8 cellular contexts compared by ENCODE assay signal in the genomic region with DNA sequence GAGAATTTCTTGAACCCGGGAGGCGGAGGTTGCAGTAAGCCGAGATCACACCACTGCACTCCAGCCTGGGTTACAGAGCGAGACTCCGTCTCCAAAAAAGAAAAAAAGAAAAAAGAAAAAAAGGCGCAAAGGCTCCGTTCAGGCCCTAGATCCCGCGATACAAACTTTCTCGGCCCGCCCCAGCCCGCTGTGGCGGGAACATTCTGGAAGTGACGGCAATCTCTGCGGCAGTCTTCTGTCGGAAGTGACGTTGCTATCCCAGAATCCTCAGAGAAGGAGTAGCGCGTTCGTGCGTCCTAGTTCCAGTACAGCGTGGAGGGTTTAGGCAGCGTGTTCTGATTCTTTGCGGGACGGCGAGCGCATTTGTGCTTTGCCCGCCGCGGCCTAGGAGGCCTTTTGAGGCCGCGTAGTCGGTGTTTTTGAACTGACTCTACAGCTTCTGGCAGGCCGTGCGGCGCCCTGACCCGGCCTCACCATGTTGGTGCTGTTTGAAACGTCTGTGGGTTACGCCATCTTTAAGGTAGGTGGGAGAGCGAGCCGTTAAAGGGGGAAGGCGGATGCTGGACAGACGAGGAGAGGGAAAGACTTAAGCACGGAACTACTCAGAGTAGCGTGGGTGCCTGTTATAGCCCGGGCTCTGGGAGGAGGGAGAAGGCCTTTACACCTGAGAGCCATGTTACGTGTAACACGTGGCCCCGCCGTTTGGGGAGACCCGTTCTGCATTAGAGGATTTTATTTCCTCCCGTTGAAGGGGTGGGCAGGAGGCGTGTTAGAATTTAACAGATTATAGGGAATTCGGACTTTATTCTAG. TPM values are rescaled to one million over a fixed set of nuclear protein-coding genes. Genes with fewer than 3 reads are reported as not detected.
A peak's percentile ranks its signal among the peaks of the same experiment; 100 is the strongest.
DNase-seq lines count a peak whose midpoint lies in the region; ATAC-seq, FAIRE-seq and TF ChIP-seq lines count a peak whose summit lies in the region.

NOP58 (plus strand) TSS at position 297 of the 811 bp plus-strand sequence; CDS start at position 476, 179 bp downstream.

- H3K27me3 ChIP-seq in WERI-Rb-1 (ENCODE audit: insufficient read depth, low read depth, severe bottlenecking): no peaks in the 10 kb centered on the region
- no peaks in the 10 kb centered on the region for H3K27me3 ChIP-seq in mammary epithelial cell (ENCODE audit: insufficient read depth, low read length)
- no peaks in the 10 kb centered on the region for H3K27me3 ChIP-seq in small intestine (ENCODE audit: control insufficient read depth in 2 of 2, insufficient read depth in 2 of 2, low read length in 2 of 2)

- H2AFZ ChIP-seq in mammary epithelial cell (ENCODE audit: low read depth, low read length): peak within 1 kb of the TSS; percentile 67

- TF ChIP-seq CTCF in WERI-Rb-1 (IDR thresholded peaks at IDR 0.05; ENCODE audit: low read depth, low read length): no peak
- TF ChIP-seq CTCF in mammary epithelial cell (conservative IDR thresholded peaks at IDR 0.05 in 1 of 2, IDR thresholded peaks at IDR 0.05 in 1 of 2; ENCODE audit: extremely low read depth in 1 of 2, insufficient read depth in 1 of 2, low read depth in 1 of 2, low read length in 2 of 2): no peak

- H3K4me3 ChIP-seq in WERI-Rb-1 (ENCODE audit: low read depth, low read length) (peak within 1 kb of the TSS; percentile 100), mammary epithelial cell (replicated peaks in 1 of 3; ENCODE audit: insufficient read depth in 1 of 3, low read depth in 2 of 3, low read length in 3 of 3) (peak within 1 kb of the TSS; percentile 61 to 87 (median 84)), small intestine (ENCODE audit: low read depth in 1 of 2, low read length in 2 of 2) (peak within 1 kb of the TSS; percentile 81 to 84)

- ATAC-seq in GM18873 (IDR thresholded peaks at IDR 0.05; ENCODE audit: low FRiP score, unreplicated experiment) (peak; percentile 85), HG03139 (IDR thresholded peaks at IDR 0.05; ENCODE audit: unreplicated experiment) (peak; percentile 88)

- peaks cover 8% of the 10 kb centered on the region for H3K4me1 ChIP-seq in mammary epithelial cell (ENCODE audit: insufficient read depth, low read length)
- peaks cover 0 to 2% of the 10 kb centered on the region in 2 donors for H3K4me1 ChIP-seq in small intestine (ENCODE audit: control insufficient read depth in 2 of 2, insufficient read depth in 1 of 2, low read depth in 1 of 2, low read length in 1 of 2)

- peaks cover 54% of the 10 kb centered on the region for H3K79me2 ChIP-seq in mammary epithelial cell (ENCODE audit: insufficient read depth, low read length)

- peak within 1 kb of the TSS; percentile 86 for H3K4me2 ChIP-seq in mammary epithelial cell (ENCODE audit: insufficient read depth, low read depth, low read length)

- H3K9me3 ChIP-seq in WERI-Rb-1 (ENCODE audit: severe bottlenecking) (no peaks in the 10 kb centered on the region), mammary epithelial cell (replicated peaks; ENCODE audit: insufficient read depth, low read length) (no peaks in the 10 kb centered on the region), small intestine (ENCODE audit: control insufficient read depth, low read depth) (no peaks in the 10 kb centered on the region)

- peaks cover 21% of the 10 kb centered on the region for H3K36me3 ChIP-seq in WERI-Rb-1
- H3K36me3 ChIP-seq in mammary epithelial cell (ENCODE audit: insufficient read depth, low read length): no peaks in the 10 kb centered on the region
- no peaks in the 10 kb centered on the region for H3K36me3 ChIP-seq in small intestine (ENCODE audit: control insufficient read depth in 2 of 2, insufficient read depth in 2 of 2, low read length in 2 of 2)

- intact Hi-C loops in mammary epithelial cell (cut with micrococcal nuclease): loop anchor here (1.0 to 2.0 kb wide), 3 partner anchors 11 to 29 kb away; no protein-coding TSS in a partner anchor

- WGBS in mammary epithelial cell (ENCODE audit: low coverage, missing lambda C conversion rate): 0% methylated on average over 33 of the region's 54 CpGs
- WGBS in small intestine, 3 donors: 0% methylated on average over 54 of the region's 54 CpGs

- peaks cover 21% of the 10 kb centered on the region for H4K20me1 ChIP-seq in mammary epithelial cell (ENCODE audit: insufficient read depth, low read length)

- no peak for FAIRE-seq in small intestine (lab: Jason Lieb, UNC)

- CTCF ChIA-PET in mammary epithelial cell (lab: Charles Lee; ENCODE audit: low non-redundant PET): no interaction called here

- dilution Hi-C loops in mammary epithelial cell (cut with HindIII; ENCODE audit: low sequenced_read_pairs): no loop called here

- in situ Hi-C loops in ACHN (cut with HindIII; ENCODE audit: low pct_ligation_motif_present, low pct_unique_long_range_greater_than_20kb, low sequenced_read_pairs): no loop called here
- in situ Hi-C loops in mammary epithelial cell (cut with MboI; ENCODE audit: low sequenced_read_pairs in 2 of 2): no loop called here

- BruUV-seq in mammary epithelial cell (replicated peaks; lab: Mats Ljungman, UMichigan): TSS peak; percentile 57

- H3K9ac ChIP-seq in mammary epithelial cell (ENCODE audit: insufficient read depth, low read length): peak within 1 kb of the TSS; percentile 100

- DNase-seq in ACHN (peak; percentile 99), NCI-H2227 (lab: John Stamatoyannopoulos, UW; ENCODE audit: unreplicated experiment) (peak; percentile 98), WERI-Rb-1 (peak; percentile 89), mammary epithelial cell (peak; percentile 94), iPS-NIHi11 (ENCODE audit: low spot score) (peak; percentile 92), small intestine (peak; percentile 96)

- H3K27ac ChIP-seq in WERI-Rb-1 (peak within 1 kb of the TSS; percentile 100), mammary epithelial cell (ENCODE audit: insufficient read depth, low read depth, low read length) (peak within 1 kb of the TSS; percentile 98), small intestine (ENCODE audit: low read depth in 1 of 2, low read length in 1 of 2) (peak within 1 kb of the TSS; percentile 83 to 99)

RNA-seq across cellular contexts. Expression of gene NOP58, which starts in this region (rescaled TPM):
- 10 to 100 TPM; 50.3 to 98.9 TPM for total RNA-seq in mammary epithelial cell
- polyA plus RNA-seq in mammary epithelial cell: 51.7 TPM
- polyA minus RNA-seq in mammary epithelial cell: 43.2 TPM
- polyA plus RNA-seq in small intestine: 10 to 100 TPM; 32.4 to 70.8 (median 42.2) TPM

Comparison
In these comparisons a context has a peak if more than half of its experiments do, and no peak if none do; other contexts are left out.
1. Peak in every context shown above with its lines: DNase-seq, ATAC-seq, H3K4me3 ChIP-seq and H3K27ac ChIP-seq.